In genomic region chr3:179666030-179666429, GRCh38 we compare ENCODE assay signal across 1 cellular context.
TF ChIP-seq lines count a peak whose summit lies in the region.

No MANE protein-coding gene starts in this region.

TF ChIP-seq in SK-N-SH treated with all-trans-retinoic acid at 6 μM for 48 hours, 23 proteins besides CTCF, POLR2A, EP300 and RAD21 (continued from another document):
- TF ChIP-seq TCF4 (CRISPR knock-in tag; IDR thresholded peaks at IDR 0.05; ENCODE audit: borderline replicate concordance): no peak
- no peak for TF ChIP-seq OSR1 (CRISPR knock-in tag; IDR thresholded peaks at IDR 0.05)
- TF ChIP-seq ZNF70 (CRISPR knock-in tag; IDR thresholded peaks at IDR 0.05): no peak
- no peak for TF ChIP-seq SNAI2 (CRISPR knock-in tag; IDR thresholded peaks at IDR 0.05)
- no peak for TF ChIP-seq ZFP30 (CRISPR knock-in tag; IDR thresholded peaks at IDR 0.05)
- TF ChIP-seq, protein P1, sequence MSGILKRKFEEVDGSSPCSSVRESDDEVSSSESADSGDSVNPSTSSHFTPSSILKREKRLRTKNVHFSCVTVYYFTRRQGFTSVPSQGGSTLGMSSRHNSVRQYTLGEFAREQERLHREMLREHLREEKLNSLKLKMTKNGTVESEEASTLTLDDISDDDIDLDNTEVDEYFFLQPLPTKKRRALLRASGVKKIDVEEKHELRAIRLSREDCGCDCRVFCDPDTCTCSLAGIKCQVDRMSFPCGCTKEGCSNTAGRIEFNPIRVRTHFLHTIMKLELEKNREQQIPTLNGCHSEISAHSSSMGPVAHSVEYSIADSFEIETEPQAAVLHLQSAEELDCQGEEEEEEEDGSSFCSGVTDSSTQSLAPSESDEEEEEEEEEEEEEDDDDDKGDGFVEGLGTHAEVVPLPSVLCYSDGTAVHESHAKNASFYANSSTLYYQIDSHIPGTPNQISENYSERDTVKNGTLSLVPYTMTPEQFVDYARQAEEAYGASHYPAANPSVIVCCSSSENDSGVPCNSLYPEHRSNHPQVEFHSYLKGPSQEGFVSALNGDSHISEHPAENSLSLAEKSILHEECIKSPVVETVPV (CRISPR knock-in tag; IDR thresholded peaks at IDR 0.05): no peak
- no peak for TF ChIP-seq ARNTL (CRISPR knock-in tag; IDR thresholded peaks at IDR 0.05; ENCODE audit: borderline replicate concordance, low read depth)
- TF ChIP-seq ZNF565 (CRISPR knock-in tag; conservative IDR thresholded peaks at IDR 0.05; ENCODE audit: low read depth): no peak
- TF ChIP-seq, protein P2, sequence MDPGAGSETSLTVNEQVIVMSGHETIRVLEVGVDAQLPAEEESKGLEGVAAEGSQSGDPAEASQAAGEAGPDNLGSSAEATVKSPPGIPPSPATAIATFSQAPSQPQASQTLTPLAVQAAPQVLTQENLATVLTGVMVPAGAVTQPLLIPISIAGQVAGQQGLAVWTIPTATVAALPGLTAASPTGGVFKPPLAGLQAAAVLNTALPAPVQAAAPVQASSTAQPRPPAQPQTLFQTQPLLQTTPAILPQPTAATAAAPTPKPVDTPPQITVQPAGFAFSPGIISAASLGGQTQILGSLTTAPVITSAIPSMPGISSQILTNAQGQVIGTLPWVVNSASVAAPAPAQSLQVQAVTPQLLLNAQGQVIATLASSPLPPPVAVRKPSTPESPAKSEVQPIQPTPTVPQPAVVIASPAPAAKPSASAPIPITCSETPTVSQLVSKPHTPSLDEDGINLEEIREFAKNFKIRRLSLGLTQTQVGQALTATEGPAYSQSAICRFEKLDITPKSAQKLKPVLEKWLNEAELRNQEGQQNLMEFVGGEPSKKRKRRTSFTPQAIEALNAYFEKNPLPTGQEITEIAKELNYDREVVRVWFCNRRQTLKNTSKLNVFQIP (CRISPR knock-in tag; IDR thresholded peaks at IDR 0.05; ENCODE audit: borderline replicate concordance, low read depth): no peak
